In the genomic region with DNA sequence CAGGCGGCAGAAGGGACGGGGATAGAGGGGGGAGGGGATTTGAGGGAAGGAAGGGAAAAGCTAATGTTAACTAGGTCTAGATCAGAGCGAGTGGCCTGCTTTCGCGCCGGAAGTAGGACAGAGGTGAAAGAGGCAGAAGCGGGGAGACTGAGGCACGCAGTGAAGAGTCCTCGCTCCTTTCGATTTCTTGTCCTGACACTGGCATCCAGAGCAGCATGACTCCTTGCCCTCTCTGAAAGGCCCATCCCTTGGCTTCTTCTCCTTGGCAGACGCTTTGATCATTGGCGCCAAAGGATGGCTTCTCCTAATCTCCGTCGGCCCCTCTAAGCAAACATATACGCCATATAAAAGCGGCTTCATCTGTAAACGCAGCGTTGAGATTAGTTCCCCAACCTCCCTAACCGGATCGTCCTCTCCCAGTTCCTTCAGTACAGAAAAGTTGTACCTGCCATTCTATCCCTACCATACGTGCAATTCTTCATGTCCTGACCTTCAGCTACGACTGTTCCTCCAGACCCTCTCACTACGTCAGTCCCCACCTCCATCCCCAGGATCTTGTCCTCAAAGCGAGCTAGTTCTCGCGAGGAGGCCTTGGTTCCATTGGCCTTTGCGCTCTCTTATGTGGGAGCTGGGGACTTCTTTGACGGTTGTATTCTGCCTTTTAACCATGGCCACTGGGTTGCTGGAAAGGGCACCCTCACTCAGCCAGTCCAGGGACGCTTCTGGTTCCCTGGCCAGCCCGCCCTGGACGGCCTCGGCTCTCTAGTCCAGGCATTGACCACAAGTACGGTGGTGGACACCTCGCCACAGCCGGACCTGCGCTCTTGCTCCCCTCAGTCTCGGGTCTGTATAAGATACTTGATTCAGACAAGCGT, we compare ENCODE assay signal across 2 cellular contexts.
TF ChIP-seq lines count a peak whose summit lies in the region.

No MANE protein-coding gene starts in this region.

TF ChIP-seq in GM23338, 12 proteins besides CTCF, POLR2A, EP300 and RAD21:
- TF ChIP-seq JUNB (IDR thresholded peaks at IDR 0.05; ENCODE audit: unreplicated experiment) (no peak), STAT1 (IDR thresholded peaks at IDR 0.05; ENCODE audit: unreplicated experiment) (no peak), ZNF462 (CRISPR knock-in tag; IDR thresholded peaks at IDR 0.05) (no peak), CREB1 (CRISPR knock-in tag; IDR thresholded peaks at IDR 0.05; ENCODE audit: low read depth) (no peak), ZNF114 (CRISPR knock-in tag; IDR thresholded peaks at IDR 0.05) (no peak), REST (IDR thresholded peaks at IDR 0.05; ENCODE audit: unreplicated experiment) (no peak), POLR2AphosphoS5 (IDR thresholded peaks at IDR 0.05; ENCODE audit: low read depth) (no peak), EZH2 (IDR thresholded peaks at IDR 0.05; ENCODE audit: low read depth, unreplicated experiment) (peak; percentile 78), NANOG (IDR thresholded peaks at IDR 0.05; ENCODE audit: borderline replicate concordance) (peak; percentile 29; the same call in 1 of the 2 replicates), ZNF331 (CRISPR knock-in tag; IDR thresholded peaks at IDR 0.05; ENCODE audit: low read depth) (no peak), EZH2phosphoT487 (IDR thresholded peaks at IDR 0.05; ENCODE audit: unreplicated experiment) (peak; percentile 85)
TF ChIP-seq in GM23338: peak in this region for 3.

TF ChIP-seq in GM12878, 131 proteins besides CTCF, POLR2A, EP300 and RAD21:
- TF ChIP-seq HDGF (IDR thresholded peaks at IDR 0.05): no peak
- TF ChIP-seq NR2C1 (IDR thresholded peaks at IDR 0.05): no peak
- TF ChIP-seq ATF7 (IDR thresholded peaks at IDR 0.05; ENCODE audit: low read depth): no peak
- no peak for TF ChIP-seq CBX3 (IDR thresholded peaks at IDR 0.05; ENCODE audit: borderline replicate concordance, low read depth)
- no peak for TF ChIP-seq SRF (IDR thresholded peaks at IDR 0.05; ENCODE audit: low read depth in 2 of 2, low read length in 2 of 2)
- TF ChIP-seq WRNIP1 (IDR thresholded peaks at IDR 0.05; ENCODE audit: borderline replicate concordance, low read depth, low read length): no peak
- no peak for TF ChIP-seq SUZ12 (IDR thresholded peaks at IDR 0.05; ENCODE audit: unreplicated experiment)
- no peak for TF ChIP-seq EED (IDR thresholded peaks at IDR 0.05; ENCODE audit: low read depth)
- no peak for TF ChIP-seq CHD4 (IDR thresholded peaks at IDR 0.05)
- TF ChIP-seq ZBED1 (IDR thresholded peaks at IDR 0.05; ENCODE audit: borderline replicate concordance): no peak
- no peak for TF ChIP-seq YY1 (IDR thresholded peaks at IDR 0.05; ENCODE audit: low read depth, low read length)
- TF ChIP-seq MYB (IDR thresholded peaks at IDR 0.05; ENCODE audit: borderline replicate concordance, low read depth, low read length): no peak
- TF ChIP-seq, protein P1, sequence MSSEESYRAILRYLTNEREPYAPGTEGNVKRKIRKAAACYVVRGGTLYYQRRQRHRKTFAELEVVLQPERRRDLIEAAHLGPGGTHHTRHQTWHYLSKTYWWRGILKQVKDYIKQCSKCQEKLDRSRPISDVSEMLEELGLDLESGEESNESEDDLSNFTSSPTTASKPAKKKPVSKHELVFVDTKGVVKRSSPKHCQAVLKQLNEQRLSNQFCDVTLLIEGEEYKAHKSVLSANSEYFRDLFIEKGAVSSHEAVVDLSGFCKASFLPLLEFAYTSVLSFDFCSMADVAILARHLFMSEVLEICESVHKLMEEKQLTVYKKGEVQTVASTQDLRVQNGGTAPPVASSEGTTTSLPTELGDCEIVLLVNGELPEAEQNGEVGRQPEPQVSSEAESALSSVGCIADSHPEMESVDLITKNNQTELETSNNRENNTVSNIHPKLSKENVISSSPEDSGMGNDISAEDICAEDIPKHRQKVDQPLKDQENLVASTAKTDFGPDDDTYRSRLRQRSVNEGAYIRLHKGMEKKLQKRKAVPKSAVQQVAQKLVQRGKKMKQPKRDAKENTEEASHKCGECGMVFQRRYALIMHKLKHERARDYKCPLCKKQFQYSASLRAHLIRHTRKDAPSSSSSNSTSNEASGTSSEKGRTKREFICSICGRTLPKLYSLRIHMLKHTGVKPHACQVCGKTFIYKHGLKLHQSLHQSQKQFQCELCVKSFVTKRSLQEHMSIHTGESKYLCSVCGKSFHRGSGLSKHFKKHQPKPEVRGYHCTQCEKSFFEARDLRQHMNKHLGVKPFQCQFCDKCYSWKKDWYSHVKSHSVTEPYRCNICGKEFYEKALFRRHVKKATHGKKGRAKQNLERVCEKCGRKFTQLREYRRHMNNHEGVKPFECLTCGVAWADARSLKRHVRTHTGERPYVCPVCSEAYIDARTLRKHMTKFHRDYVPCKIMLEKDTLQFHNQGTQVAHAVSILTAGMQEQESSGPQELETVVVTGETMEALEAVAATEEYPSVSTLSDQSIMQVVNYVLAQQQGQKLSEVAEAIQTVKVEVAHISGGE (CRISPR knock-in tag; IDR thresholded peaks at IDR 0.05): no peak
- no peak for TF ChIP-seq NRF1 (conservative IDR thresholded peaks at IDR 0.05; ENCODE audit: low read depth, low read length)
- TF ChIP-seq, protein P2, sequence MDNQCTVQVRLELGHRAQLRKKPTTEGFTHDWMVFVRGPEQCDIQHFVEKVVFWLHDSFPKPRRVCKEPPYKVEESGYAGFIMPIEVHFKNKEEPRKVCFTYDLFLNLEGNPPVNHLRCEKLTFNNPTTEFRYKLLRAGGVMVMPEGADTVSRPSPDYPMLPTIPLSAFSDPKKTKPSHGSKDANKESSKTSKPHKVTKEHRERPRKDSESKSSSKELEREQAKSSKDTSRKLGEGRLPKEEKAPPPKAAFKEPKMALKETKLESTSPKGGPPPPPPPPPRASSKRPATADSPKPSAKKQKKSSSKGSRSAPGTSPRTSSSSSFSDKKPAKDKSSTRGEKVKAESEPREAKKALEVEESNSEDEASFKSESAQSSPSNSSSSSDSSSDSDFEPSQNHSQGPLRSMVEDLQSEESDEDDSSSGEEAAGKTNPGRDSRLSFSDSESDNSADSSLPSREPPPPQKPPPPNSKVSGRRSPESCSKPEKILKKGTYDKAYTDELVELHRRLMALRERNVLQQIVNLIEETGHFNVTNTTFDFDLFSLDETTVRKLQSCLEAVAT (IDR thresholded peaks at IDR 0.05): no peak
- TF ChIP-seq, protein P3, sequence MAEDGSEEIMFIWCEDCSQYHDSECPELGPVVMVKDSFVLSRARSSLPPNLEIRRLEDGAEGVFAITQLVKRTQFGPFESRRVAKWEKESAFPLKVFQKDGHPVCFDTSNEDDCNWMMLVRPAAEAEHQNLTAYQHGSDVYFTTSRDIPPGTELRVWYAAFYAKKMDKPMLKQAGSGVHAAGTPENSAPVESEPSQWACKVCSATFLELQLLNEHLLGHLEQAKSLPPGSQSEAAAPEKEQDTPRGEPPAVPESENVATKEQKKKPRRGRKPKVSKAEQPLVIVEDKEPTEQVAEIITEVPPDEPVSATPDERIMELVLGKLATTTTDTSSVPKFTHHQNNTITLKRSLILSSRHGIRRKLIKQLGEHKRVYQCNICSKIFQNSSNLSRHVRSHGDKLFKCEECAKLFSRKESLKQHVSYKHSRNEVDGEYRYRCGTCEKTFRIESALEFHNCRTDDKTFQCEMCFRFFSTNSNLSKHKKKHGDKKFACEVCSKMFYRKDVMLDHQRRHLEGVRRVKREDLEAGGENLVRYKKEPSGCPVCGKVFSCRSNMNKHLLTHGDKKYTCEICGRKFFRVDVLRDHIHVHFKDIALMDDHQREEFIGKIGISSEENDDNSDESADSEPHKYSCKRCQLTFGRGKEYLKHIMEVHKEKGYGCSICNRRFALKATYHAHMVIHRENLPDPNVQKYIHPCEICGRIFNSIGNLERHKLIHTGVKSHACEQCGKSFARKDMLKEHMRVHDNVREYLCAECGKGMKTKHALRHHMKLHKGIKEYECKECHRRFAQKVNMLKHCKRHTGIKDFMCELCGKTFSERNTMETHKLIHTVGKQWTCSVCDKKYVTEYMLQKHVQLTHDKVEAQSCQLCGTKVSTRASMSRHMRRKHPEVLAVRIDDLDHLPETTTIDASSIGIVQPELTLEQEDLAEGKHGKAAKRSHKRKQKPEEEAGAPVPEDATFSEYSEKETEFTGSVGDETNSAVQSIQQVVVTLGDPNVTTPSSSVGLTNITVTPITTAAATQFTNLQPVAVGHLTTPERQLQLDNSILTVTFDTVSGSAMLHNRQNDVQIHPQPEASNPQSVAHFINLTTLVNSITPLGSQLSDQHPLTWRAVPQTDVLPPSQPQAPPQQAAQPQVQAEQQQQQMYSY (CRISPR knock-in tag; IDR thresholded peaks at IDR 0.05): no peak
- no peak for TF ChIP-seq MTA3 (IDR thresholded peaks at IDR 0.05; ENCODE audit: borderline replicate concordance, low read length)
- no peak for TF ChIP-seq RFX5 (IDR thresholded peaks at IDR 0.05; ENCODE audit: low read depth, low read length)
- no peak for TF ChIP-seq FOS (IDR thresholded peaks at IDR 0.05; ENCODE audit: borderline replicate concordance, extremely low read depth, insufficient read length)
- no peak for TF ChIP-seq BHLHE40 (IDR thresholded peaks at IDR 0.05; ENCODE audit: borderline replicate concordance in 1 of 2, low read depth in 2 of 2, low read length in 1 of 2)
